Comparison of ENCODE assay signal across 12 cellular contexts in genomic region chr6:4957521-4958231, GRCh38. TPM values are rescaled to one million over a fixed set of nuclear protein-coding genes. Genes with fewer than 3 reads are reported as not detected.
DNase-seq lines count a peak whose midpoint lies in the region; ATAC-seq, FAIRE-seq and TF ChIP-seq lines count a peak whose summit lies in the region.
"Had no signal": no experiment of that assay in that cellular context is flagged by ENCODE, and none has a peak within 500 bp of the region (broad histone marks: within the 10 kb centered on the region; RNA-seq: fewer than 3 reads in every experiment).

No MANE protein-coding gene starts in this region.

- H3K4ac ChIP-seq in IMR-90 (ENCODE audit: low read depth, low read length) = no peak overlapping the region

- H3K9me3 ChIP-seq in BE2C (no peaks in the 10 kb centered on the region; the same call in 1 of the 2 replicates), IMR-90 (ENCODE audit: control insufficient read depth, insufficient read depth, low read length) (no peaks in the 10 kb centered on the region)
- H3K9me3 ChIP-seq: body of pancreas, prostate gland had no signal

- no peak overlapping the region for H2BK5ac ChIP-seq in IMR-90 (ENCODE audit: low read depth, low read length, poor library complexity, severe bottlenecking)

- no peak overlapping the region for H2BK120ac ChIP-seq in IMR-90 (ENCODE audit: low read depth, low read length)

- no peak overlapping the region for H2AK5ac ChIP-seq in IMR-90 (ENCODE audit: low read depth, low read length)

- H3K4me1 ChIP-seq in BE2C (no peaks in the 10 kb centered on the region), IMR-90 (ENCODE audit: control insufficient read depth, insufficient read depth, low read length) (no peaks in the 10 kb centered on the region)
- H3K4me1 ChIP-seq: body of pancreas, prostate gland had no signal

- H2BK20ac ChIP-seq in IMR-90 (ENCODE audit: low read depth, low read length) = no peak overlapping the region

- no peak overlapping the region for H3K9ac ChIP-seq in IMR-90 (ENCODE audit: low read depth, low read length)

- no peak overlapping the region for H3K14ac ChIP-seq in IMR-90 (replicated peaks; ENCODE audit: low read depth, low read length)

- no peak overlapping the region for H3K23ac ChIP-seq in IMR-90 (ENCODE audit: low read depth, low read length)

- no peak overlapping the region for H3K27ac ChIP-seq in IMR-90 (ENCODE audit: insufficient read depth, low read length)
- H3K27ac ChIP-seq: body of pancreas, prostate gland had no signal

- POLR2A ChIA-PET in IMR-90 (lab: Charles Lee; ENCODE audit: unreplicated experiment) = no interaction called here

- TF ChIP-seq CTCF in BE2C (IDR thresholded peaks at IDR 0.05; ENCODE audit: low read depth, low read length) (peak; percentile 47), IMR-90 (conservative IDR thresholded peaks at IDR 0.05; ENCODE audit: low read depth, low read length) (no peak), choroid plexus epithelial cell (conservative IDR thresholded peaks at IDR 0.05; ENCODE audit: low read depth, low read length) (peak; percentile 44)

- no TSS peak for BruUV-seq in IMR-90 (replicated peaks; lab: Mats Ljungman, UMichigan)

- in situ Hi-C loops in IMR-90 (cut with MboI; ENCODE audit: low sequenced_read_pairs) = no loop called here

- H4K5ac ChIP-seq in IMR-90 (ENCODE audit: low read depth, low read length) = no peak overlapping the region

- H4K20me1 ChIP-seq in IMR-90 (ENCODE audit: insufficient read depth, low read length) = 0 out of 2 replicates have a peak, but pooled peaks cover 3% of the 10 kb centered on the region

- TF ChIP-seq POLR2A in IMR-90 (IDR thresholded peaks at IDR 0.05; ENCODE audit: low read depth, low read length) = no peak

- H3K36me3 ChIP-seq in BE2C = peaks cover 7% of the 10 kb centered on the region
- peaks cover 11% of the 10 kb centered on the region for H3K36me3 ChIP-seq in IMR-90 (ENCODE audit: control insufficient read depth, insufficient read depth, low read length)
- H3K36me3 ChIP-seq: prostate gland had no signal

- no peak for TF ChIP-seq RAD21 in IMR-90 (IDR thresholded peaks at IDR 0.05; ENCODE audit: low read length)

- no peak overlapping the region; the same call in 2 of the 3 replicates for H2BK15ac ChIP-seq in IMR-90 (ENCODE audit: low read depth, low read length)

- H2AK9ac ChIP-seq in IMR-90 (replicated peaks; ENCODE audit: low read depth, low read length, poor library complexity) = no peak overlapping the region

- peak overlapping the region; percentile 55 for H2AFZ ChIP-seq in IMR-90 (replicated peaks; ENCODE audit: low read length, poor library complexity)

- dilution Hi-C loops in IMR-90 (cut with HindIII; ENCODE audit: low sequenced_read_pairs, unreplicated experiment) = no loop called here

- no peaks in the 10 kb centered on the region; the same call in 1 of the 2 replicates for H3K9me1 ChIP-seq in IMR-90 (ENCODE audit: insufficient read depth, low read length)

- 100% methylated on average over 2 of the region's 9 CpGs; no CpG with 5 or more reads in 1 of the 2 experiments for WGBS in IMR-90 (ENCODE audit: extremely low coverage in 2 of 2, insufficient read length in 1 of 2), 2 experiments

- no peak overlapping the region for H4K8ac ChIP-seq in IMR-90 (ENCODE audit: low read depth in 2 of 2, low read length in 2 of 2)

- H3K4me2 ChIP-seq in IMR-90 (ENCODE audit: low read depth, low read length) = no peak overlapping the region

- no peak overlapping the region for H3K4me3 ChIP-seq in BE2C (ENCODE audit: low read depth, low read length)
- no peak overlapping the region for H3K4me3 ChIP-seq in IMR-90 (ENCODE audit: insufficient read depth, low read depth, low read length)
- no peak overlapping the region for H3K4me3 ChIP-seq in choroid plexus epithelial cell (ENCODE audit: low read depth, low read length)
- H3K4me3 ChIP-seq: body of pancreas, prostate gland had no signal

- H4K91ac ChIP-seq in IMR-90 (ENCODE audit: insufficient read depth, low read depth, low read length) = no peak overlapping the region

- FAIRE-seq in HTR-8/SVneo (lab: Jason Lieb, UNC) = no peak
- FAIRE-seq: RCC 7860 had no signal

- H3K27me3 ChIP-seq in BE2C (0 out of 2 replicates have a peak, but pooled peaks cover 6% of the 10 kb centered on the region), IMR-90 (ENCODE audit: control insufficient read depth, insufficient read depth, low read length) (no peaks in the 10 kb centered on the region)
- H3K27me3 ChIP-seq: body of pancreas had no signal

- H3K56ac ChIP-seq in IMR-90 (ENCODE audit: extremely low read depth, insufficient read depth, low read length) = no peak overlapping the region

- CTCF ChIA-PET in IMR-90 (lab: Yijun Ruan, JAX) = interaction anchor here (0.6 to 1.3 kb wide), 2 partner anchors 16 kb away, joined by 3 to 4 read pairs; no protein-coding TSS in a partner anchor

- intact Hi-C loops in IMR-90 (cut with micrococcal nuclease) = no loop called here

- H3K79me1 ChIP-seq in IMR-90 (ENCODE audit: low read depth in 1 of 2, low read length in 2 of 2) = no peaks in the 10 kb centered on the region

- no peak overlapping the region for H3K18ac ChIP-seq in IMR-90 (ENCODE audit: low read depth, low read length)

- ATAC-seq in IMR-90 (ENCODE audit: low read depth) = peak; percentile 27; the same call in 1 of the 2 replicates
- no peak for ATAC-seq in GM18861 (IDR thresholded peaks at IDR 0.05; ENCODE audit: unreplicated experiment)
- ATAC-seq: body of pancreas had no signal

- DNase-seq in BE2C = no peak
- no peak for DNase-seq in IMR-90
- no peak for DNase-seq in choroid plexus epithelial cell (ENCODE audit: low read depth)
- DNase-seq in kidney tubule cell (ENCODE audit: low spot score) = peak; percentile 31
- no peak for DNase-seq in effector CD8-positive, alpha-beta T cell (lab: John Stamatoyannopoulos, UW)
- no peak for DNase-seq in HTR-8/SVneo (ENCODE audit: insufficient read length, low spot score)
- no peak for DNase-seq in ecto neural progenitor cell (ENCODE audit: low spot score)
- DNase-seq: body of pancreas, immature natural killer cell had no signal

TF ChIP-seq in IMR-90, 13 proteins besides CTCF, POLR2A, EP300 and RAD21:
- TF ChIP-seq NFE2L2 (IDR thresholded peaks at IDR 0.05; ENCODE audit: low read depth, low read length) (no peak), BHLHE40 (IDR thresholded peaks at IDR 0.05; ENCODE audit: low read depth, low read length) (no peak), ELK1 (IDR thresholded peaks at IDR 0.05; ENCODE audit: borderline replicate concordance, low read depth, low read length) (no peak), FOS (IDR thresholded peaks at IDR 0.05; ENCODE audit: low read depth, low read length) (no peak), RFX5 (IDR thresholded peaks at IDR 0.05; ENCODE audit: low read depth, low read length) (no peak), MXI1 (IDR thresholded peaks at IDR 0.05; ENCODE audit: borderline replicate concordance, low read depth, low read length) (no peak), RCOR1 (IDR thresholded peaks at IDR 0.05; ENCODE audit: insufficient replicate concordance, low read length) (no peak), SMC3 (IDR thresholded peaks at IDR 0.05; ENCODE audit: low read depth, low read length) (no peak), CEBPB (IDR thresholded peaks at IDR 0.05; ENCODE audit: low read depth, low read length) (no peak)

RNA-seq across cellular contexts. Expression of gene RPP40, which starts 46.2 kb away (rescaled TPM):
- polyA plus RNA-seq in BE2C (2012; ENCODE audit: insufficient read depth, insufficient read length, low read depth) = 15.5 TPM
- 19.7 and 22.2 TPM in 2 replicates for total RNA-seq in IMR-90 (2012; rRNA removed)
- 6.6 and 8.1 TPM in 2 replicates for polyA plus RNA-seq in IMR-90 (2012; rRNA removed)
- 3.2 and 4.2 TPM in 2 replicates for polyA plus RNA-seq in IMR-90 (2012; cell fraction: cytosol; rRNA removed)
- polyA plus RNA-seq in IMR-90 (2012; cell fraction: nucleus; rRNA removed; ENCODE audit: low replicate concordance) = 2.3 and 4.6 TPM in 2 replicates
